In the genomic region with DNA sequence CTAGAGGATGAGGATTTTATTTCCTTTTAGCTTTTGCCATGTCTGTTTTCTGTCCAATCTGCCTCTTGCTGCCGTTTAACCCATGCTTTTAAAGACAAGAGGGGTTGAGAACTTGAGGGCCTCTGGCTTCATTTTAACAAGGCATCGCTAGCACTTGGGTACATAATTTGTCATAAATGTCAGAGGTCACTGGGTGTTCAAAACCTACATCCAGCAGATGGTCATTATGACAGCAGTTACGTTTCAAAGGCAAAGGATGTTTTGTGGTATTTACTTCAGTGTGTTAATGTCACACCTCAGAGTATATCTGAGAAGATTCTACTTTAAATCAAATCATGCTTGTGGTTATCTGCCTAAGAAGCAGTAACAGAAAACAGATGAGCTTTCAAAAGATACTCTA, we compare ENCODE assay signal across 19 cellular contexts.
DNase-seq lines count a peak whose midpoint lies in the region; ATAC-seq and TF ChIP-seq lines count a peak whose summit lies in the region.
"Had no signal": no experiment of that assay in that cellular context is flagged by ENCODE, and none has a peak within 500 bp of the region (broad histone marks: within the 10 kb centered on the region; RNA-seq: fewer than 3 reads in every experiment).

No MANE protein-coding gene starts in this region.

- no peak overlapping the region for H3K9ac ChIP-seq in smooth muscle cell (ENCODE audit: low read depth)

- no peak for TF ChIP-seq CTCF in smooth muscle cell (IDR thresholded peaks at IDR 0.05; ENCODE audit: borderline replicate concordance, insufficient read depth, poor library complexity, severe bottlenecking)

- 23% methylated on average over 3 of the region's 3 CpGs for WGBS in smooth muscle cell (ENCODE audit: low lambda C conversion rate)

- H3K27me3 Mint-ChIP-seq in T-helper 17 cell = no peaks in the 10 kb centered on the region
- H3K27me3 Mint-ChIP-seq: CD8-positive, alpha-beta memory T cell had no signal

- H3K4me1 ChIP-seq in smooth muscle cell (ENCODE audit: low read depth) = no peaks in the 10 kb centered on the region

- ATAC-seq in T-helper 17 cell = no peak

- no peaks in the 10 kb centered on the region for H3K36me3 Mint-ChIP-seq in T-helper 17 cell (ENCODE audit: low read depth)
- H3K36me3 Mint-ChIP-seq: CD8-positive, alpha-beta memory T cell had no signal

- no peaks in the 10 kb centered on the region for H3F3A ChIP-seq in smooth muscle cell (ENCODE audit: low read depth)

- H3K27ac Mint-ChIP-seq in T-helper 17 cell = no peak overlapping the region
- H3K27ac Mint-ChIP-seq: CD8-positive, alpha-beta memory T cell; H9 had no signal

- no peaks in the 10 kb centered on the region for H4K20me1 ChIP-seq in smooth muscle cell (ENCODE audit: low read depth)

- no peak overlapping the region for H3K27ac ChIP-seq in smooth muscle cell (ENCODE audit: low read depth)

- H3K4me1 Mint-ChIP-seq in T-helper 17 cell = no peaks in the 10 kb centered on the region
- H3K4me1 Mint-ChIP-seq: CD8-positive, alpha-beta memory T cell had no signal

- DNase-seq in NCI-H2227 (lab: John Stamatoyannopoulos, UW; ENCODE audit: unreplicated experiment) (peak; percentile 49), RPMI7951 (ENCODE audit: low read depth) (peak; percentile 7), fibroblast of peridontal ligament (ENCODE audit: extremely low read depth) (peak; percentile 18), smooth muscle cell (lab: John Stamatoyannopoulos, UW; ENCODE audit: unreplicated experiment) (no peak), T-helper 17 cell (no peak), NCI-H1436 treated with DMSO at 0.1 percent for 48 hours (lab: John Stamatoyannopoulos, UW) (no peak)
- DNase-seq in activated T-cell treated with anti-CD3 and anti-CD28 coated beads, Interleukin-2, amount 50 U/mL, for 1 hour = no peak
- DNase-seq: ACHN; C1 segment of cervical spinal cord; CD8-positive, alpha-beta memory T cell; DMS79 treated with DMSO at 0.1 percent for 48 hours; H9; NCI-H1092 treated with DMSO at 0.1 percent for 48 hours; NCI-H187; NCI-H2107; NCI-H226; NCI-H524; RPMI8226; T-helper 2 cell had no signal

- no peaks in the 10 kb centered on the region for H3K36me3 ChIP-seq in smooth muscle cell (ENCODE audit: low read depth)

- H3K4me3 ChIP-seq in smooth muscle cell = no peak overlapping the region

- H3K4me2 ChIP-seq in smooth muscle cell = no peak overlapping the region

- no peak overlapping the region for H3K4me3 Mint-ChIP-seq in T-helper 17 cell
- H3K4me3 Mint-ChIP-seq: CD8-positive, alpha-beta memory T cell; H9 had no signal

- H3K27me3 ChIP-seq in smooth muscle cell (ENCODE audit: low read depth) = no peaks in the 10 kb centered on the region

- peak overlapping the region; percentile 60 for H2AFZ ChIP-seq in smooth muscle cell (ENCODE audit: low read depth)

- H3K79me2 ChIP-seq in smooth muscle cell (ENCODE audit: low read depth) = no peaks in the 10 kb centered on the region

- no peaks in the 10 kb centered on the region for H3K9me3 ChIP-seq in smooth muscle cell (replicated peaks; ENCODE audit: low read depth)
- H3K9me3 ChIP-seq in T-helper 17 cell (ENCODE audit: control insufficient read depth, low read length, poor library complexity, severe bottlenecking) = no peaks in the 10 kb centered on the region

Comparison
In these comparisons a context has a peak if more than half of its experiments do, and no peak if none do; other contexts are left out.
1. DNase-seq: peak in NCI-H2227 (single experiment), RPMI7951 (single experiment) and fibroblast of peridontal ligament (single experiment); none in smooth muscle cell (single experiment), T-helper 17 cell (0 of 3), NCI-H1436 treated with DMSO at 0.1 percent for 48 hours (single experiment) and activated T-cell treated with anti-CD3 and anti-CD28 coated beads, Interleukin-2, amount 50 U/mL, for 1 hour (single experiment).